1 cellular context compared by ENCODE assay signal in the genomic region with DNA sequence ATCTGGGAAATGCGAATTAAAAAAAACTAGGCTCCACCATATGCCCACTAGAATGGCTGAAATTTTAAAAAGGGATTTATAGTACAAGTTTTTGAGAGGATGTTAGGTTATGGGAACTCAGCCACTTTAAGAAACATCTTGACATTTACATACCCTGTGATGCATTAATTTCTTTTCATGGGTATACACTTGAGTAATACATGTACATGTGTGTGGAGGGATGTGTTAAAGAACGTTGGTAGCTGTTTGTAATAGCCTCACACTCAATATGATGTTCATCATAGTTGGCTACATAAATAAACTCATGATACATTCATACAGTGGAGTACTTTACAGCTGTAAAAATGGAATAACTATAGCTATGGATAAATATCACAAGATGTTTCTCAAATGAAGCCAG.
TF ChIP-seq lines count a peak whose summit lies in the region.

No MANE protein-coding gene starts in this region.

TF ChIP-seq in WTC11, 78 proteins besides CTCF, POLR2A, EP300 and RAD21 (continued from another document):
- TF ChIP-seq, protein P1, sequence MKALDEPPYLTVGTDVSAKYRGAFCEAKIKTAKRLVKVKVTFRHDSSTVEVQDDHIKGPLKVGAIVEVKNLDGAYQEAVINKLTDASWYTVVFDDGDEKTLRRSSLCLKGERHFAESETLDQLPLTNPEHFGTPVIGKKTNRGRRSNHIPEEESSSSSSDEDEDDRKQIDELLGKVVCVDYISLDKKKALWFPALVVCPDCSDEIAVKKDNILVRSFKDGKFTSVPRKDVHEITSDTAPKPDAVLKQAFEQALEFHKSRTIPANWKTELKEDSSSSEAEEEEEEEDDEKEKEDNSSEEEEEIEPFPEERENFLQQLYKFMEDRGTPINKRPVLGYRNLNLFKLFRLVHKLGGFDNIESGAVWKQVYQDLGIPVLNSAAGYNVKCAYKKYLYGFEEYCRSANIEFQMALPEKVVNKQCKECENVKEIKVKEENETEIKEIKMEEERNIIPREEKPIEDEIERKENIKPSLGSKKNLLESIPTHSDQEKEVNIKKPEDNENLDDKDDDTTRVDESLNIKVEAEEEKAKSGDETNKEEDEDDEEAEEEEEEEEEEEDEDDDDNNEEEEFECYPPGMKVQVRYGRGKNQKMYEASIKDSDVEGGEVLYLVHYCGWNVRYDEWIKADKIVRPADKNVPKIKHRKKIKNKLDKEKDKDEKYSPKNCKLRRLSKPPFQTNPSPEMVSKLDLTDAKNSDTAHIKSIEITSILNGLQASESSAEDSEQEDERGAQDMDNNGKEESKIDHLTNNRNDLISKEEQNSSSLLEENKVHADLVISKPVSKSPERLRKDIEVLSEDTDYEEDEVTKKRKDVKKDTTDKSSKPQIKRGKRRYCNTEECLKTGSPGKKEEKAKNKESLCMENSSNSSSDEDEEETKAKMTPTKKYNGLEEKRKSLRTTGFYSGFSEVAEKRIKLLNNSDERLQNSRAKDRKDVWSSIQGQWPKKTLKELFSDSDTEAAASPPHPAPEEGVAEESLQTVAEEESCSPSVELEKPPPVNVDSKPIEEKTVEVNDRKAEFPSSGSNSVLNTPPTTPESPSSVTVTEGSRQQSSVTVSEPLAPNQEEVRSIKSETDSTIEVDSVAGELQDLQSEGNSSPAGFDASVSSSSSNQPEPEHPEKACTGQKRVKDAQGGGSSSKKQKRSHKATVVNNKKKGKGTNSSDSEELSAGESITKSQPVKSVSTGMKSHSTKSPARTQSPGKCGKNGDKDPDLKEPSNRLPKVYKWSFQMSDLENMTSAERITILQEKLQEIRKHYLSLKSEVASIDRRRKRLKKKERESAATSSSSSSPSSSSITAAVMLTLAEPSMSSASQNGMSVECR (CRISPR knock-in tag; IDR thresholded peaks at IDR 0.05; ENCODE audit: borderline replicate concordance) = no peak
- TF ChIP-seq NR3C1 (CRISPR knock-in tag; conservative IDR thresholded peaks at IDR 0.05; ENCODE audit: low read depth) = no peak
- TF ChIP-seq ZNF396 (CRISPR knock-in tag; IDR thresholded peaks at IDR 0.05; ENCODE audit: borderline replicate concordance) = no peak
TF ChIP-seq in WTC11: peak in this region for 0.
